In genomic region chr2:117712686-117713085, GRCh38 we compare ENCODE assay signal across 22 cellular contexts.
DNase-seq lines count a peak whose midpoint lies in the region; ATAC-seq and TF ChIP-seq lines count a peak whose summit lies in the region.
"Had no signal": no experiment of that assay in that cellular context is flagged by ENCODE, and none has a peak within 500 bp of the region (broad histone marks: within the 10 kb centered on the region; RNA-seq: fewer than 3 reads in every experiment).

No MANE protein-coding gene starts in this region.

- H3K27ac ChIP-seq in left ventricle myocardium inferior (replicated peaks) (no peak overlapping the region), right atrium auricular region (no peak overlapping the region), trophoblast cell (ENCODE audit: low read depth, low read length) (no peak overlapping the region), foreskin keratinocyte (no peak overlapping the region)
- H3K27ac ChIP-seq: BLaER1 had no signal

- no peak overlapping the region for H4K91ac ChIP-seq in trophoblast cell (ENCODE audit: low read depth, low read length)

- in situ Hi-C loops in G401 (cut with HindIII; ENCODE audit: low sequenced_read_pairs): no loop called here

- H3K36me3 ChIP-seq in left ventricle myocardium inferior (no peaks in the 10 kb centered on the region), right atrium auricular region (no peaks in the 10 kb centered on the region), trophoblast cell (ENCODE audit: control insufficient read depth in 1 of 2, insufficient read depth in 2 of 2, low read length in 2 of 2) (no peaks in the 10 kb centered on the region)
- H3K36me3 ChIP-seq: BE2C, BLaER1 had no signal

- no peaks in the 10 kb centered on the region for H3K4me1 ChIP-seq in left ventricle myocardium inferior
- no peaks in the 10 kb centered on the region for H3K4me1 ChIP-seq in right atrium auricular region
- peaks cover 2 to 8% of the 10 kb centered on the region in 2 experiments for H3K4me1 ChIP-seq in trophoblast cell (ENCODE audit: control insufficient read depth in 1 of 2, insufficient read depth in 2 of 2, low read length in 2 of 2)
- no peaks in the 10 kb centered on the region for H3K4me1 ChIP-seq in foreskin keratinocyte

- H3K27me3 Mint-ChIP-seq in activated CD4-positive, alpha-beta T cell treated with anti-CD3 and anti-CD28 coated beads, Interleukin-2, amount 10 ng/mL, durations not matched to agents 24 days and 14 days: no peaks in the 10 kb centered on the region
- H3K27me3 Mint-ChIP-seq: CD4-positive, alpha-beta memory T cell; CD4-positive, CD25-positive, alpha-beta regulatory T cell had no signal

- peak overlapping the region; percentile 15 for H2BK120ac ChIP-seq in trophoblast cell (ENCODE audit: insufficient read depth, low read length, poor library complexity)

- no peak overlapping the region for H3K4ac ChIP-seq in trophoblast cell (ENCODE audit: low read depth, low read length)

- H3K36me3 Mint-ChIP-seq in activated CD4-positive, alpha-beta T cell treated with anti-CD3 and anti-CD28 coated beads, Interleukin-2, amount 10 ng/mL, durations not matched to agents 24 days and 14 days (ENCODE audit: low read depth): no peaks in the 10 kb centered on the region
- H3K36me3 Mint-ChIP-seq: CD14-positive monocyte; CD4-positive, alpha-beta memory T cell; CD4-positive, CD25-positive, alpha-beta regulatory T cell; CD8-positive, alpha-beta memory T cell had no signal

- H3K9me3 Mint-ChIP-seq in activated CD4-positive, alpha-beta T cell treated with anti-CD3 and anti-CD28 coated beads, Interleukin-2, amount 10 ng/mL, durations not matched to agents 24 days and 14 days: no peaks in the 10 kb centered on the region

- ATAC-seq in Right ventricle myocardium inferior: peak; percentile 34
- ATAC-seq in Right ventricle myocardium superior (ENCODE audit: poor library complexity): no peak
- ATAC-seq in foreskin keratinocyte: no peak
- ATAC-seq: GM12878 had no signal

- H3K27ac Mint-ChIP-seq in activated CD4-positive, alpha-beta T cell treated with anti-CD3 and anti-CD28 coated beads, Interleukin-2, amount 10 ng/mL, durations not matched to agents 24 days and 14 days: no peak overlapping the region
- H3K27ac Mint-ChIP-seq: CD14-positive monocyte; CD4-positive, alpha-beta memory T cell; CD8-positive, alpha-beta memory T cell had no signal

- DNase-seq in Right ventricle myocardium inferior (ENCODE audit: missing footprints) (no peak), Right ventricle myocardium superior (no peak), left ventricle myocardium inferior (peak; percentile 15), right atrium auricular region (ENCODE audit: low spot score) (no peak), G401 (ENCODE audit: low spot score) (peak; percentile 4), trophoblast cell (no peak), foreskin keratinocyte (no peak)
- DNase-seq in activated CD4-positive, alpha-beta T cell treated with anti-CD3 and anti-CD28 coated beads, Interleukin-2, amount 10 ng/mL, durations not matched to agents 24 days and 14 days: no peak
- DNase-seq: 8988T; ACHN; BE2C; C1 segment of cervical spinal cord; Calu3; CD4-positive, alpha-beta memory T cell; CD4-positive, CD25-positive, alpha-beta regulatory T cell; CD8-positive, alpha-beta memory T cell; COR-L47; DMS79 treated with DMSO at 0.1 percent for 48 hours; GDM1 had no signal

- H2AK5ac ChIP-seq in trophoblast cell (ENCODE audit: low read length): no peak overlapping the region

- no peak overlapping the region for H3K9ac ChIP-seq in trophoblast cell (ENCODE audit: low read length)
- H3K9ac ChIP-seq: BLaER1 had no signal

- H3K4me3 ChIP-seq in left ventricle myocardium inferior (no peak overlapping the region), right atrium auricular region (no peak overlapping the region), trophoblast cell (ENCODE audit: low read depth, low read length) (no peak overlapping the region)
- H3K4me3 ChIP-seq: BLaER1, GM12878 had no signal

- no peaks in the 10 kb centered on the region for H3K27me3 ChIP-seq in left ventricle myocardium inferior (ENCODE audit: low read depth)
- H3K27me3 ChIP-seq in right atrium auricular region: no peaks in the 10 kb centered on the region
- no peaks in the 10 kb centered on the region for H3K27me3 ChIP-seq in trophoblast cell (ENCODE audit: insufficient read depth, low read length)
- no peaks in the 10 kb centered on the region for H3K27me3 ChIP-seq in foreskin keratinocyte
- H3K27me3 ChIP-seq: BE2C, BLaER1 had no signal

- no peak for TF ChIP-seq CTCF in left ventricle myocardium inferior (IDR thresholded peaks at IDR 0.05; ENCODE audit: borderline replicate concordance)
- TF ChIP-seq CTCF in right atrium auricular region (IDR thresholded peaks at IDR 0.05): no peak
- no peak for TF ChIP-seq CTCF in foreskin keratinocyte (conservative IDR thresholded peaks at IDR 0.05)

- no peak overlapping the region for H3K4me3 Mint-ChIP-seq in activated CD4-positive, alpha-beta T cell treated with anti-CD3 and anti-CD28 coated beads, Interleukin-2, amount 10 ng/mL, durations not matched to agents 24 days and 14 days
- H3K4me3 Mint-ChIP-seq: CD14-positive monocyte; CD4-positive, alpha-beta memory T cell; CD4-positive, CD25-positive, alpha-beta regulatory T cell; CD8-positive, alpha-beta memory T cell had no signal

- no peaks in the 10 kb centered on the region for H3K79me1 ChIP-seq in trophoblast cell (ENCODE audit: low read length)

- no peak overlapping the region for H3K4me2 ChIP-seq in trophoblast cell (ENCODE audit: low read length)
- H3K4me2 ChIP-seq: BLaER1 had no signal

- no peak overlapping the region for H2AFZ ChIP-seq in trophoblast cell (ENCODE audit: insufficient read depth, low read length, poor library complexity)

- no peak overlapping the region for H3K18ac ChIP-seq in trophoblast cell (ENCODE audit: low read length)

- intact Hi-C loops in Right ventricle myocardium inferior (cut with DNase I) (no loop called here), Right ventricle myocardium superior (cut with DNase I) (no loop called here), left ventricle myocardium inferior (cut with micrococcal nuclease) (no loop called here)
- intact Hi-C loops in activated CD4-positive, alpha-beta T cell treated with anti-CD3 and anti-CD28 coated beads, Interleukin-2, amount 10 ng/mL, durations not matched to agents 24 days and 14 days (cut with micrococcal nuclease): no loop called here

- no peak overlapping the region for H4K8ac ChIP-seq in trophoblast cell (ENCODE audit: low read depth, low read length)

- H2BK5ac ChIP-seq in trophoblast cell (ENCODE audit: low read depth, low read length, poor library complexity): peak overlapping the region; percentile 12

- H3K9me3 ChIP-seq in left ventricle myocardium inferior (replicated peaks) (peaks cover 9% of the 10 kb centered on the region), right atrium auricular region (no peaks in the 10 kb centered on the region), trophoblast cell (ENCODE audit: insufficient read depth, low read depth, low read length) (no peaks in the 10 kb centered on the region)
- H3K9me3 ChIP-seq: BE2C, BLaER1 had no signal

- H3K14ac ChIP-seq in trophoblast cell (ENCODE audit: low read length): no peak overlapping the region

- no peaks in the 10 kb centered on the region for H3K4me1 Mint-ChIP-seq in activated CD4-positive, alpha-beta T cell treated with anti-CD3 and anti-CD28 coated beads, Interleukin-2, amount 10 ng/mL, durations not matched to agents 24 days and 14 days
- H3K4me1 Mint-ChIP-seq: CD14-positive monocyte; CD4-positive, alpha-beta memory T cell; CD4-positive, CD25-positive, alpha-beta regulatory T cell; CD8-positive, alpha-beta memory T cell had no signal

- no CpG with 5 or more reads among the region's 2 CpGs for WGBS in trophoblast cell (ENCODE audit: extremely low coverage, insufficient coverage, insufficient read length)

- H3K23ac ChIP-seq in trophoblast cell (ENCODE audit: low read length): no peak overlapping the region

- no peaks in the 10 kb centered on the region for H3K79me2 ChIP-seq in trophoblast cell (ENCODE audit: control insufficient read depth, insufficient read depth, low read length, poor library complexity)

- H2BK12ac ChIP-seq in trophoblast cell (ENCODE audit: low read length): peak overlapping the region; percentile 23

- H4K12ac ChIP-seq in trophoblast cell (ENCODE audit: low read depth, low read length): no peak overlapping the region

Comparison
In these comparisons a context has a peak if more than half of its experiments do, and no peak if none do; other contexts are left out.
1. DNase-seq: peak in left ventricle myocardium inferior (single experiment) and G401 (single experiment); none in Right ventricle myocardium inferior (single experiment), Right ventricle myocardium superior (single experiment), right atrium auricular region (single experiment), trophoblast cell (0 of 2), foreskin keratinocyte (0 of 2) and activated CD4-positive, alpha-beta T cell treated with anti-CD3 and anti-CD28 coated beads, Interleukin-2, amount 10 ng/mL, durations not matched to agents 24 days and 14 days (single experiment).